2 cellular contexts compared by ENCODE assay signal in genomic region chr11:34975482-34975881, GRCh38.
TF ChIP-seq lines count a peak whose summit lies in the region.

No MANE protein-coding gene starts in this region.

TF ChIP-seq in SK-N-SH, 30 proteins besides CTCF, POLR2A, EP300 and RAD21 (continued from another document):
- TF ChIP-seq NFIC (IDR thresholded peaks at IDR 0.05; ENCODE audit: borderline replicate concordance) (no peak), RCOR1 (IDR thresholded peaks at IDR 0.05; ENCODE audit: low read length) (no peak), CHD2 (IDR thresholded peaks at IDR 0.05; ENCODE audit: low read length, partially characterized antibody) (no peak), GABPA (IDR thresholded peaks at IDR 0.05; ENCODE audit: low read depth) (no peak)

TF ChIP-seq in SK-N-SH treated with all-trans-retinoic acid at 6 μM for 48 hours, 23 proteins besides CTCF, POLR2A, EP300 and RAD21:
- TF ChIP-seq TOX (CRISPR knock-in tag; IDR thresholded peaks at IDR 0.05; ENCODE audit: borderline replicate concordance), result no peak
